In genomic region chr3:109362823-109363222, GRCh38 we compare ENCODE assay signal across 39 cellular contexts. TPM values are rescaled to one million over a fixed set of nuclear protein-coding genes. Genes with fewer than 3 reads are reported as not detected.
"Had no signal": no experiment of that assay in that cellular context is flagged by ENCODE, and none has a peak within 500 bp of the region (broad histone marks: within the 10 kb centered on the region; RNA-seq: fewer than 3 reads in every experiment).

No MANE protein-coding gene starts in this region.

- H3K4me1 ChIP-seq: ascending aorta, breast epithelium had no signal

- H3K27ac ChIP-seq: ascending aorta, brain microvascular endothelial cell, breast epithelium, VCaP had no signal

- H3K9me3 ChIP-seq: ascending aorta had no signal

- H3K27me3 ChIP-seq: ascending aorta, brain microvascular endothelial cell, breast epithelium had no signal

- FAIRE-seq: TTC549 had no signal

- ATAC-seq: activated CD4-positive, alpha-beta T cell treated with anti-CD3 and anti-CD28 coated beads for 36 hours; activated CD4-positive, CD25-positive, alpha-beta regulatory T cell treated with anti-CD3 and anti-CD28 coated beads, Interleukin-2, amount 50 U/mL, for 24 hours; activated CD8-positive, alpha-beta memory T cell treated with anti-CD3 and anti-CD28 coated beads, Interleukin-2, amount 10 ng/mL, durations not matched to agents 7 days and 5 days; activated CD8-positive, alpha-beta T cell treated with anti-CD3 and anti-CD28 coated beads, Interleukin-2, amount 10 ng/mL, durations not matched to agents 7 days and 5 days; activated naive CD8-positive, alpha-beta T cell treated with anti-CD3 and anti-CD28 coated beads, Interleukin-2, amount 50 U/mL, for 24 hours had no signal

- H3K4me1 Mint-ChIP-seq: activated CD4-positive, alpha-beta memory T cell treated with anti-CD3 and anti-CD28 coated beads, Interleukin-2, amount 10 ng/mL, durations not matched to agents 7 days and 5 days; activated CD4-positive, alpha-beta T cell treated with anti-CD3 and anti-CD28 coated beads for 36 hours; activated CD4-positive, alpha-beta T cell treated with anti-CD3 and anti-CD28 coated beads, Interleukin-2, amount 10 ng/mL, durations not matched to agents 7 days and 5 days; activated CD8-positive, alpha-beta memory T cell treated with anti-CD3 and anti-CD28 coated beads, Interleukin-2, amount 10 ng/mL, durations not matched to agents 7 days and 5 days; activated naive CD4-positive, alpha-beta T cell treated with anti-CD3 and anti-CD28 coated beads, Interleukin-2, amount 10 ng/mL, durations not matched to agents 7 days and 5 days; activated naive CD4-positive, alpha-beta T cell treated with anti-CD3 and anti-CD28 coated beads, Interleukin-2, amount 50 U/mL, for 24 hours; activated naive CD8-positive, alpha-beta T cell treated with anti-CD3 and anti-CD28 coated beads, Interleukin-2, amount 10 ng/mL, durations not matched to agents 7 days and 5 days; activated naive CD8-positive, alpha-beta T cell treated with anti-CD3 and anti-CD28 coated beads, Interleukin-2, amount 50 U/mL, for 24 hours had no signal

- H3K27me3 Mint-ChIP-seq: activated CD4-positive, alpha-beta memory T cell treated with anti-CD3 and anti-CD28 coated beads, Interleukin-2, amount 10 ng/mL, durations not matched to agents 7 days and 5 days; activated CD4-positive, alpha-beta T cell treated with anti-CD3 and anti-CD28 coated beads for 36 hours; activated CD4-positive, alpha-beta T cell treated with anti-CD3 and anti-CD28 coated beads, Interleukin-2, amount 10 ng/mL, durations not matched to agents 7 days and 5 days; activated CD8-positive, alpha-beta memory T cell treated with anti-CD3 and anti-CD28 coated beads, Interleukin-2, amount 10 ng/mL, durations not matched to agents 7 days and 5 days; activated naive CD4-positive, alpha-beta T cell treated with anti-CD3 and anti-CD28 coated beads, Interleukin-2, amount 10 ng/mL, durations not matched to agents 7 days and 5 days; activated naive CD8-positive, alpha-beta T cell; activated naive CD8-positive, alpha-beta T cell treated with anti-CD3 and anti-CD28 coated beads, Interleukin-2, amount 10 ng/mL, durations not matched to agents 7 days and 5 days; activated naive CD8-positive, alpha-beta T cell treated with anti-CD3 and anti-CD28 coated beads, Interleukin-2, amount 50 U/mL, for 24 hours; activated T-cell treated with anti-CD3 and anti-CD28 coated beads, Interleukin-2, amount 50 U/mL, for 24 hours had no signal

- H3K27ac Mint-ChIP-seq: activated CD4-positive, alpha-beta memory T cell treated with anti-CD3 and anti-CD28 coated beads, Interleukin-2, amount 10 ng/mL, durations not matched to agents 7 days and 5 days; activated CD4-positive, alpha-beta T cell treated with anti-CD3 and anti-CD28 coated beads for 36 hours; activated CD4-positive, alpha-beta T cell treated with anti-CD3 and anti-CD28 coated beads, Interleukin-2, amount 10 ng/mL, durations not matched to agents 7 days and 5 days; activated CD8-positive, alpha-beta memory T cell treated with anti-CD3 and anti-CD28 coated beads, Interleukin-2, amount 10 ng/mL, durations not matched to agents 7 days and 5 days; activated CD8-positive, alpha-beta T cell treated with anti-CD3 and anti-CD28 coated beads, Interleukin-2, amount 10 ng/mL, durations not matched to agents 7 days and 5 days; activated naive CD4-positive, alpha-beta T cell treated with anti-CD3 and anti-CD28 coated beads, Interleukin-2, amount 10 ng/mL, durations not matched to agents 7 days and 5 days; activated naive CD4-positive, alpha-beta T cell treated with anti-CD3 and anti-CD28 coated beads, Interleukin-2, amount 50 U/mL, for 24 hours; activated naive CD8-positive, alpha-beta T cell; activated naive CD8-positive, alpha-beta T cell treated with anti-CD3 and anti-CD28 coated beads, Interleukin-2, amount 10 ng/mL, durations not matched to agents 7 days and 5 days; activated naive CD8-positive, alpha-beta T cell treated with anti-CD3 and anti-CD28 coated beads, Interleukin-2, amount 50 U/mL, for 24 hours; activated T-cell treated with anti-CD3 and anti-CD28 coated beads, Interleukin-2, amount 50 U/mL, for 24 hours; activated T-helper 2 cell treated with anti-CD3 and anti-CD28 coated beads, Interferon-gamma antibody, Interleukin-2, Interleukin-4, amounts not matched to agents 10 μg/mL and 5 μg/mL and 100 μg/mL, durations not matched to agents 14 hours and 24 hours and 36 hours; T-helper 1 cell treated with Interleukin-12 subunit alpha and Interleukin-12 subunit beta and Interleukin-4 antibody, amounts not matched to agents 30 μg/mL and 1 μg/mL, for 36 hours; T-helper 2 cell treated with Interferon-gamma antibody and Interleukin-4, amounts not matched to agents 5 μg/mL and 100 μg/mL, for 36 hours had no signal

- H3K36me3 Mint-ChIP-seq: activated CD8-positive, alpha-beta memory T cell treated with anti-CD3 and anti-CD28 coated beads, Interleukin-2, amount 10 ng/mL, durations not matched to agents 7 days and 5 days; activated naive CD4-positive, alpha-beta T cell treated with anti-CD3 and anti-CD28 coated beads, Interleukin-2, amount 10 ng/mL, durations not matched to agents 7 days and 5 days; activated naive CD4-positive, alpha-beta T cell treated with anti-CD3 and anti-CD28 coated beads, Interleukin-2, amount 50 U/mL, for 24 hours; activated naive CD8-positive, alpha-beta T cell; activated naive CD8-positive, alpha-beta T cell treated with anti-CD3 and anti-CD28 coated beads, Interleukin-2, amount 10 ng/mL, durations not matched to agents 7 days and 5 days had no signal

- H3K4me3 ChIP-seq: ascending aorta, breast epithelium had no signal

- H3K9me3 Mint-ChIP-seq: activated CD4-positive, alpha-beta memory T cell treated with anti-CD3 and anti-CD28 coated beads, Interleukin-2, amount 10 ng/mL, durations not matched to agents 7 days and 5 days; activated CD4-positive, alpha-beta T cell treated with anti-CD3 and anti-CD28 coated beads, Interleukin-2, amount 10 ng/mL, durations not matched to agents 7 days and 5 days; activated naive CD4-positive, alpha-beta T cell treated with anti-CD3 and anti-CD28 coated beads, Interleukin-2, amount 10 ng/mL, durations not matched to agents 7 days and 5 days; activated naive CD4-positive, alpha-beta T cell treated with anti-CD3 and anti-CD28 coated beads, Interleukin-2, amount 50 U/mL, for 24 hours; activated naive CD8-positive, alpha-beta T cell treated with anti-CD3 and anti-CD28 coated beads, Interleukin-2, amount 10 ng/mL, durations not matched to agents 7 days and 5 days; activated naive CD8-positive, alpha-beta T cell treated with anti-CD3 and anti-CD28 coated beads, Interleukin-2, amount 50 U/mL, for 24 hours; activated T-cell treated with anti-CD3 and anti-CD28 coated beads, Interleukin-2, amount 50 U/mL, for 24 hours; activated T-helper 2 cell treated with anti-CD3 and anti-CD28 coated beads, Interferon-gamma antibody, Interleukin-2, Interleukin-4, amounts not matched to agents 10 μg/mL and 5 μg/mL and 100 μg/mL, durations not matched to agents 14 hours and 24 hours and 36 hours; T-helper 1 cell treated with Interleukin-12 subunit alpha and Interleukin-12 subunit beta and Interleukin-4 antibody, amounts not matched to agents 30 μg/mL and 1 μg/mL, for 36 hours; T-helper 2 cell treated with Interferon-gamma antibody and Interleukin-4, amounts not matched to agents 5 μg/mL and 100 μg/mL, for 36 hours had no signal

- DNase-seq: activated CD4-positive, alpha-beta memory T cell treated with anti-CD3 and anti-CD28 coated beads, Interleukin-2, amount 10 ng/mL, durations not matched to agents 7 days and 5 days; activated CD4-positive, alpha-beta T cell treated with anti-CD3 and anti-CD28 coated beads for 1 hour; activated CD4-positive, alpha-beta T cell treated with anti-CD3 and anti-CD28 coated beads for 36 hours; activated CD4-positive, alpha-beta T cell treated with anti-CD3 and anti-CD28 coated beads for 48 hours; activated CD4-positive, alpha-beta T cell treated with anti-CD3 and anti-CD28 coated beads, Interleukin-2, amount 10 ng/mL, durations not matched to agents 7 days and 5 days; activated CD4-positive, alpha-beta T cell treated with anti-CD3 and anti-CD28 coated beads, Interleukin-2, amount 50 U/mL, for 48 hours; activated CD4-positive, CD25-positive, alpha-beta regulatory T cell; activated CD8-positive, alpha-beta memory T cell treated with anti-CD3 and anti-CD28 coated beads for 24 hours; activated CD8-positive, alpha-beta memory T cell treated with anti-CD3 and anti-CD28 coated beads, Interleukin-2, amount 10 ng/mL, durations not matched to agents 7 days and 5 days; activated CD8-positive, alpha-beta memory T cell treated with anti-CD3 and anti-CD28 coated beads, Interleukin-2, amount 50 U/mL, for 48 hours; activated CD8-positive, alpha-beta T cell treated with anti-CD3 and anti-CD28 coated beads, Interleukin-2, amount 10 ng/mL, durations not matched to agents 7 days and 5 days; activated effector memory CD4-positive, alpha-beta T cell treated with Interleukin-2 at 50 U/mL for 16 hours; activated gamma-delta T cell; activated naive CD4-positive, alpha-beta T cell treated with anti-CD3 and anti-CD28 coated beads, Interleukin-2, amount 10 ng/mL, durations not matched to agents 7 days and 5 days; activated naive CD4-positive, alpha-beta T cell treated with Interleukin-2 at 50 U/mL for 16 hours; activated naive CD8-positive, alpha-beta T cell treated with anti-CD3 and anti-CD28 coated beads, Interleukin-2, amount 10 ng/mL, durations not matched to agents 7 days and 5 days; activated naive CD8-positive, alpha-beta T cell treated with anti-CD3 and anti-CD28 coated beads, Interleukin-2, amount 50 U/mL, for 24 hours; activated T-cell treated with anti-CD3 and anti-CD28 coated beads, Interleukin-2, amount 50 U/mL, for 24 hours; activated T-cell treated with anti-CD3 and anti-CD28 coated beads, Interleukin-2, amount 50 U/mL, for 48 hours; amygdala; anterior cingulate cortex; brain microvascular endothelial cell; central memory CD4-positive, alpha-beta T cell; T-helper 1 cell; T-helper 2 cell; T-helper 9 cell had no signal

- H3K4me3 Mint-ChIP-seq: activated CD4-positive, alpha-beta memory T cell treated with anti-CD3 and anti-CD28 coated beads, Interleukin-2, amount 10 ng/mL, durations not matched to agents 7 days and 5 days; activated CD4-positive, alpha-beta T cell treated with anti-CD3 and anti-CD28 coated beads for 36 hours; activated CD4-positive, alpha-beta T cell treated with anti-CD3 and anti-CD28 coated beads, Interleukin-2, amount 10 ng/mL, durations not matched to agents 7 days and 5 days; activated CD8-positive, alpha-beta memory T cell treated with anti-CD3 and anti-CD28 coated beads, Interleukin-2, amount 10 ng/mL, durations not matched to agents 7 days and 5 days; activated CD8-positive, alpha-beta T cell treated with anti-CD3 and anti-CD28 coated beads, Interleukin-2, amount 10 ng/mL, durations not matched to agents 7 days and 5 days; activated naive CD4-positive, alpha-beta T cell treated with anti-CD3 and anti-CD28 coated beads, Interleukin-2, amount 10 ng/mL, durations not matched to agents 7 days and 5 days; activated naive CD4-positive, alpha-beta T cell treated with anti-CD3 and anti-CD28 coated beads, Interleukin-2, amount 50 U/mL, for 24 hours; activated naive CD8-positive, alpha-beta T cell; activated naive CD8-positive, alpha-beta T cell treated with anti-CD3 and anti-CD28 coated beads, Interleukin-2, amount 10 ng/mL, durations not matched to agents 7 days and 5 days; activated naive CD8-positive, alpha-beta T cell treated with anti-CD3 and anti-CD28 coated beads, Interleukin-2, amount 50 U/mL, for 24 hours; activated T-cell treated with anti-CD3 and anti-CD28 coated beads, Interleukin-2, amount 50 U/mL, for 24 hours; T-helper 1 cell treated with Interleukin-12 subunit alpha and Interleukin-12 subunit beta and Interleukin-4 antibody, amounts not matched to agents 30 μg/mL and 1 μg/mL, for 36 hours; T-helper 2 cell treated with Interferon-gamma antibody and Interleukin-4, amounts not matched to agents 5 μg/mL and 100 μg/mL, for 36 hours had no signal

RNA-seq across cellular contexts. Expression of gene DPPA4, which starts 25.5 kb away (rescaled TPM):
- total RNA-seq: activated CD4-positive, alpha-beta memory T cell treated with anti-CD3 and anti-CD28 coated beads, Interleukin-2, amount 10 ng/mL, durations not matched to agents 7 days and 5 days; activated CD4-positive, alpha-beta T cell treated with anti-CD3 and anti-CD28 coated beads, Interleukin-2, amount 10 ng/mL, durations not matched to agents 7 days and 5 days; activated CD8-positive, alpha-beta memory T cell treated with anti-CD3 and anti-CD28 coated beads, Interleukin-2, amount 10 ng/mL, durations not matched to agents 7 days and 5 days; activated CD8-positive, alpha-beta T cell treated with anti-CD3 and anti-CD28 coated beads, Interleukin-2, amount 10 ng/mL, durations not matched to agents 7 days and 5 days; activated naive CD8-positive, alpha-beta T cell treated with anti-CD3 and anti-CD28 coated beads, Interleukin-2, amount 10 ng/mL, durations not matched to agents 7 days and 5 days; activated T-helper 2 cell treated with anti-CD3 and anti-CD28 coated beads, Interferon-gamma antibody, Interleukin-2, Interleukin-4, amounts not matched to agents 10 μg/mL and 5 μg/mL and 100 μg/mL, durations not matched to agents 14 hours and 24 hours and 36 hours; ascending aorta; breast epithelium; cardiac septum had no signal
- polyA plus RNA-seq: adipose tissue had no signal

RNA-seq across cellular contexts. Expression of gene DPPA2, which starts 46.5 kb away (rescaled TPM):
- total RNA-seq: activated CD4-positive, alpha-beta memory T cell treated with anti-CD3 and anti-CD28 coated beads, Interleukin-2, amount 10 ng/mL, durations not matched to agents 7 days and 5 days; activated CD4-positive, alpha-beta T cell treated with anti-CD3 and anti-CD28 coated beads for 36 hours; activated CD4-positive, alpha-beta T cell treated with anti-CD3 and anti-CD28 coated beads, Interleukin-2, amount 10 ng/mL, durations not matched to agents 7 days and 5 days; activated CD8-positive, alpha-beta memory T cell treated with anti-CD3 and anti-CD28 coated beads, Interleukin-2, amount 10 ng/mL, durations not matched to agents 7 days and 5 days; activated CD8-positive, alpha-beta T cell treated with anti-CD3 and anti-CD28 coated beads, Interleukin-2, amount 10 ng/mL, durations not matched to agents 7 days and 5 days; activated naive CD8-positive, alpha-beta T cell treated with anti-CD3 and anti-CD28 coated beads, Interleukin-2, amount 10 ng/mL, durations not matched to agents 7 days and 5 days; activated T-helper 2 cell treated with anti-CD3 and anti-CD28 coated beads, Interferon-gamma antibody, Interleukin-2, Interleukin-4, amounts not matched to agents 10 μg/mL and 5 μg/mL and 100 μg/mL, durations not matched to agents 14 hours and 24 hours and 36 hours; ascending aorta; breast epithelium; cardiac septum; cerebellum had no signal
- polyA plus RNA-seq: adipose tissue had no signal
